ENCODE assay signal across 30 cellular contexts in genomic region chr20:16222859-16223411, GRCh38.
A peak's percentile ranks its signal among the peaks of the same experiment; 100 is the strongest.
DNase-seq lines count a peak whose midpoint lies in the region; ATAC-seq, FAIRE-seq and TF ChIP-seq lines count a peak whose summit lies in the region.
"Had no signal": no experiment of that assay in that cellular context is flagged by ENCODE, and none has a peak within 500 bp of the region (broad histone marks: within the 10 kb centered on the region; RNA-seq: fewer than 3 reads in every experiment).

No MANE protein-coding gene starts in this region.

- TF ChIP-seq POLR2A in NB4 (IDR thresholded peaks at IDR 0.05; ENCODE audit: extremely low read depth, insufficient read length) (no peak), endothelial cell of umbilical vein (IDR thresholded peaks at IDR 0.05; ENCODE audit: low read depth, low read length) (no peak)

- H3K9me3 ChIP-seq in endothelial cell of umbilical vein (replicated peaks; ENCODE audit: control insufficient read depth, insufficient read depth, low read length), result peaks cover 2% of the 10 kb centered on the region
- H3K9me3 ChIP-seq: Caco-2, neutrophil, prostate gland, thoracic aorta had no signal

- dilution Hi-C loops in endothelial cell of umbilical vein (cut with MboI; ENCODE audit: extremely low pct_ligation_motif_present, low sequenced_read_pairs), result no loop called here

- H3K4me1 Mint-ChIP-seq in stimulated activated naive CD8-positive, alpha-beta T cell treated with anti-CD3 and anti-CD28 coated beads, Interleukin-15, amount 100 ng/mL, for 72 hours, result no peaks in the 10 kb centered on the region
- H3K4me1 Mint-ChIP-seq: activated CD4-positive, alpha-beta T cell treated with anti-CD3 and anti-CD28 coated beads, Interleukin-2, amount 10 ng/mL, durations not matched to agents 24 days and 14 days; activated naive CD8-positive, alpha-beta T cell treated with anti-CD3 and anti-CD28 coated beads, Interleukin-2, amount 50 U/mL, for 24 hours had no signal

- H3K27me3 ChIP-seq in endothelial cell of umbilical vein (ENCODE audit: control insufficient read depth in 2 of 2, insufficient read depth in 2 of 2, low read length in 2 of 2), result no peaks in the 10 kb centered on the region
- H3K27me3 ChIP-seq: BLaER1, neutrophil had no signal

- DNase-seq in A172 (ENCODE audit: low spot score) (peak; percentile 36), DMS53 treated with DMSO at 0.1 percent for 48 hours (lab: John Stamatoyannopoulos, UW; ENCODE audit: unreplicated experiment) (peak; percentile 11), NB4 (ENCODE audit: low read depth) (peak; percentile 25), endothelial cell of umbilical vein (ENCODE audit: low read depth, low spot score) (no peak), GM19240 (ENCODE audit: insufficient read length, low spot score) (no peak)
- no peak for DNase-seq in stimulated activated naive CD8-positive, alpha-beta T cell treated with anti-CD3 and anti-CD28 coated beads, Interleukin-15, amount 100 ng/mL, for 72 hours
- no peak for DNase-seq in stimulated activated naive CD8-positive, alpha-beta T cell treated with anti-CD3 and anti-CD28 coated beads, Interleukin-15, Interleukin-2, amounts not matched to agents 100 U/mL and 50 U/mL, for 24 hours
- DNase-seq: ACHN; activated CD4-positive, alpha-beta T cell treated with anti-CD3 and anti-CD28 coated beads, Interleukin-2, amount 10 ng/mL, durations not matched to agents 24 days and 14 days; activated gamma-delta T cell; activated naive CD8-positive, alpha-beta T cell treated with anti-CD3 and anti-CD28 coated beads, Interleukin-2, amount 50 U/mL, for 24 hours; activated T-cell treated with anti-CD3 and anti-CD28 coated beads, Interleukin-2, amount 50 U/mL, for 24 hours; Caco-2; left ventricle myocardium superior; naive B cell; NCI-H1417; NCI-H2081 treated with DMSO at 0.1 percent for 48 hours; NCI-H345; SIG-M5; stimulated activated CD4-positive, alpha-beta T cell treated with anti-CD3 and anti-CD28 coated beads, Interleukin-15, amount 100 ng/mL, for 24 hours; stimulated activated naive CD4-positive, alpha-beta T cell; T-helper 9 cell had no signal

- intact Hi-C loops in endothelial cell of umbilical vein (cut with micrococcal nuclease), result no loop called here

- no peaks in the 10 kb centered on the region for H3K79me2 ChIP-seq in endothelial cell of umbilical vein (ENCODE audit: control insufficient read depth, insufficient read depth, low read length)

- ATAC-seq in stimulated activated naive CD8-positive, alpha-beta T cell treated with anti-CD3 and anti-CD28 coated beads, Interleukin-15, amount 100 ng/mL, for 72 hours, result no peak
- no peak for ATAC-seq in GM18502 (IDR thresholded peaks at IDR 0.05; ENCODE audit: poor library complexity, unreplicated experiment)
- ATAC-seq in stimulated activated naive CD8-positive, alpha-beta T cell treated with anti-CD3 and anti-CD28 coated beads, Interleukin-15, Interleukin-2, amounts not matched to agents 100 U/mL and 50 U/mL, for 24 hours, result no peak
- ATAC-seq: activated naive CD8-positive, alpha-beta T cell treated with anti-CD3 and anti-CD28 coated beads, Interleukin-2, amount 50 U/mL, for 24 hours; left ventricle myocardium superior had no signal

- no peak overlapping the region for H3K27ac ChIP-seq in endothelial cell of umbilical vein (ENCODE audit: insufficient read depth, low read depth, low read length)
- H3K27ac ChIP-seq: BLaER1, epithelial cell of prostate, HL-60, neutrophil, prostate gland, thoracic aorta had no signal

- H3K27me3 Mint-ChIP-seq in stimulated activated naive CD8-positive, alpha-beta T cell treated with anti-CD3 and anti-CD28 coated beads, Interleukin-15, amount 100 ng/mL, for 72 hours, result no peaks in the 10 kb centered on the region
- H3K27me3 Mint-ChIP-seq: activated CD4-positive, alpha-beta T cell treated with anti-CD3 and anti-CD28 coated beads, Interleukin-2, amount 10 ng/mL, durations not matched to agents 24 days and 14 days; activated T-cell treated with anti-CD3 and anti-CD28 coated beads, Interleukin-2, amount 50 U/mL, for 24 hours; naive B cell had no signal

- H3K9me1 ChIP-seq in endothelial cell of umbilical vein (replicated peaks; ENCODE audit: control insufficient read depth, extremely low read depth, insufficient read depth, low read length), result no peaks in the 10 kb centered on the region

- FAIRE-seq in endothelial cell of umbilical vein (lab: Jason Lieb, UNC), result no peak
- FAIRE-seq: islet of Langerhans had no signal

- POLR2A ChIA-PET in endothelial cell of umbilical vein (lab: Charles Lee), result no interaction called here

- H3K9me3 Mint-ChIP-seq in stimulated activated naive CD8-positive, alpha-beta T cell treated with anti-CD3 and anti-CD28 coated beads, Interleukin-15, amount 100 ng/mL, for 72 hours, result peaks cover 12 to 21% of the 10 kb centered on the region in 2 donors
- H3K9me3 Mint-ChIP-seq: activated CD4-positive, alpha-beta T cell treated with anti-CD3 and anti-CD28 coated beads, Interleukin-2, amount 10 ng/mL, durations not matched to agents 24 days and 14 days; activated T-cell treated with anti-CD3 and anti-CD28 coated beads, Interleukin-2, amount 50 U/mL, for 24 hours had no signal

- H3K4me2 ChIP-seq in endothelial cell of umbilical vein (ENCODE audit: insufficient read depth, low read length), result no peak overlapping the region
- H3K4me2 ChIP-seq: BLaER1 had no signal

- no peaks in the 10 kb centered on the region for H4K20me1 ChIP-seq in endothelial cell of umbilical vein (replicated peaks; ENCODE audit: control insufficient read depth, extremely low read depth, insufficient read depth, low read length)
- H4K20me1 ChIP-seq: BLaER1 had no signal

- no peaks in the 10 kb centered on the region for H3K36me3 ChIP-seq in endothelial cell of umbilical vein (ENCODE audit: control insufficient read depth in 2 of 2, extremely low read depth in 1 of 2, insufficient read depth in 2 of 2, low read length in 2 of 2)
- H3K36me3 ChIP-seq: BLaER1, neutrophil, prostate gland, thoracic aorta had no signal

- no peak overlapping the region for H3K9ac ChIP-seq in endothelial cell of umbilical vein (replicated peaks; ENCODE audit: extremely low read depth, insufficient read depth, low read length)
- H3K9ac ChIP-seq: BLaER1 had no signal

- TF ChIP-seq CTCF in NB4 (IDR thresholded peaks at IDR 0.05; ENCODE audit: low read depth, low read length) (no peak), endothelial cell of umbilical vein (IDR thresholded peaks at IDR 0.05; ENCODE audit: extremely low read depth in 1 of 2, insufficient read depth in 1 of 2, low read depth in 1 of 2, low read length in 2 of 2) (no peak)

- no peak overlapping the region for H3K27ac Mint-ChIP-seq in stimulated activated naive CD8-positive, alpha-beta T cell treated with anti-CD3 and anti-CD28 coated beads, Interleukin-15, amount 100 ng/mL, for 72 hours
- H3K27ac Mint-ChIP-seq: activated CD4-positive, alpha-beta T cell treated with anti-CD3 and anti-CD28 coated beads, Interleukin-2, amount 10 ng/mL, durations not matched to agents 24 days and 14 days; activated naive CD8-positive, alpha-beta T cell treated with anti-CD3 and anti-CD28 coated beads, Interleukin-2, amount 50 U/mL, for 24 hours; activated T-cell treated with anti-CD3 and anti-CD28 coated beads, Interleukin-2, amount 50 U/mL, for 24 hours; naive B cell had no signal

- no peaks in the 10 kb centered on the region for H3K4me1 ChIP-seq in endothelial cell of umbilical vein (ENCODE audit: control insufficient read depth, extremely low read depth, insufficient read depth, low read length)
- H3K4me1 ChIP-seq: BLaER1, Caco-2, prostate gland had no signal

- CTCF ChIA-PET in endothelial cell of umbilical vein (lab: Charles Lee), result no interaction called here

- H3K4me3 Mint-ChIP-seq in stimulated activated naive CD8-positive, alpha-beta T cell treated with anti-CD3 and anti-CD28 coated beads, Interleukin-15, amount 100 ng/mL, for 72 hours, result no peak overlapping the region
- H3K4me3 Mint-ChIP-seq: activated CD4-positive, alpha-beta T cell treated with anti-CD3 and anti-CD28 coated beads, Interleukin-2, amount 10 ng/mL, durations not matched to agents 24 days and 14 days; activated naive CD8-positive, alpha-beta T cell treated with anti-CD3 and anti-CD28 coated beads, Interleukin-2, amount 50 U/mL, for 24 hours; activated T-cell treated with anti-CD3 and anti-CD28 coated beads, Interleukin-2, amount 50 U/mL, for 24 hours; naive B cell had no signal

- no TSS peak for BruUV-seq in endothelial cell of umbilical vein (replicated peaks; lab: Mats Ljungman, UMichigan)

- no peak overlapping the region for H2AFZ ChIP-seq in endothelial cell of umbilical vein (ENCODE audit: low read depth, low read length)

- no peak overlapping the region for H3K4me3 ChIP-seq in NB4 (ENCODE audit: low read depth, low read length)
- no peak overlapping the region for H3K4me3 ChIP-seq in endothelial cell of umbilical vein (replicated peaks in 1 of 3; ENCODE audit: insufficient read depth in 1 of 3, low read depth in 1 of 3, low read length in 3 of 3)
- H3K4me3 ChIP-seq: BLaER1, prostate gland, thoracic aorta had no signal

TF ChIP-seq in endothelial cell of umbilical vein, 7 proteins besides CTCF, POLR2A, EP300 and RAD21:
- TF ChIP-seq FOS (IDR thresholded peaks at IDR 0.05; ENCODE audit: borderline replicate concordance, insufficient read depth, low read length) (no peak), JUN (IDR thresholded peaks at IDR 0.05; ENCODE audit: borderline replicate concordance, insufficient read depth, insufficient read length, low read depth) (peak; percentile 11)

Comparison
In these comparisons a context has a peak if more than half of its experiments do, and no peak if none do; other contexts are left out.
1. DNase-seq: peak in A172 (single experiment), DMS53 treated with DMSO at 0.1 percent for 48 hours (single experiment) and NB4 (single experiment); none in endothelial cell of umbilical vein (single experiment), stimulated activated naive CD8-positive, alpha-beta T cell treated with anti-CD3 and anti-CD28 coated beads, Interleukin-15, amount 100 ng/mL, for 72 hours (0 of 2), stimulated activated naive CD8-positive, alpha-beta T cell treated with anti-CD3 and anti-CD28 coated beads, Interleukin-15, Interleukin-2, amounts not matched to agents 100 U/mL and 50 U/mL, for 24 hours (single experiment) and GM19240 (single experiment).